In the genomic region with DNA sequence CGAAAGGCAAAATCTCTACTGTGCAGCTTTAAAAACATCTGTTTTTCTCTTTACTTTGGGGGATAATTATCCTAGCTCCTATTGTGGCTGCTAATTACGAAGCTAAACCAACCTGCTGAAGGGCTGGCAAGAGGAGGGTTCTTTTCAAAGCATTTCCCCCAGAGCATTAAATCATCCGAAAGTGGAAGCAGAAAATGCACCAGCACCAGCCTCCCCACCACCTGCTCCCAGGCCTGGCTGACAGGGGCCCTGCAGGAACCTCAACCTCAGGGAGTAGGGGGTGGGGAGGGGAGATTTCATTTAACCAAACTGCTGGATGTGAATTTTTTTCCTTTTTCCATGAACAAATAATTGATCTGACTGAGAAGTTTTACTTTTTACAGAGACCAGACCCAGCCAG, we compare ENCODE assay signal across 14 cellular contexts. TPM values are rescaled to one million over a fixed set of nuclear protein-coding genes. Genes with fewer than 3 reads are reported as not detected.
A peak's percentile ranks its signal among the peaks of the same experiment; 100 is the strongest.
DNase-seq lines count a peak whose midpoint lies in the region; ATAC-seq, FAIRE-seq and TF ChIP-seq lines count a peak whose summit lies in the region.
"Had no signal": no experiment of that assay in that cellular context is flagged by ENCODE, and none has a peak within 500 bp of the region (broad histone marks: within the 10 kb centered on the region; RNA-seq: fewer than 3 reads in every experiment).

No MANE protein-coding gene starts in this region.

- no peak overlapping the region for H3K9ac ChIP-seq in kidney (ENCODE audit: low read length in 2 of 2)

- TF ChIP-seq CTCF in kidney (IDR thresholded peaks at IDR 0.05; ENCODE audit: borderline replicate concordance, extremely low read depth, insufficient read depth) (no peak), prostate gland (IDR thresholded peaks at IDR 0.05) (no peak)

- H3K27me3 ChIP-seq in prostate gland (replicated peaks; ENCODE audit: insufficient read depth), result no peaks in the 10 kb centered on the region
- H3K27me3 ChIP-seq: gastrocnemius medialis, left lung had no signal

- intact Hi-C loops in kidney (cut with DNase I), result no loop called here
- intact Hi-C loops in prostate gland (cut with DNase I), result no loop called here

- no peak for TF ChIP-seq POLR2A in prostate gland (IDR thresholded peaks at IDR 0.05)

- FAIRE-seq in kidney (lab: Jason Lieb, UNC) (no peak), RCC 7860 (lab: Jason Lieb, UNC) (no peak)

- H3K27ac ChIP-seq in kidney (ENCODE audit: low read depth in 2 of 2, low read length in 2 of 2) (no peak overlapping the region), prostate gland (no peak overlapping the region)
- H3K27ac ChIP-seq: HL-60, left lung had no signal

- H3K36me3 ChIP-seq in kidney (ENCODE audit: control insufficient read depth in 1 of 2, insufficient read depth in 2 of 2, low read length in 2 of 2) (no peaks in the 10 kb centered on the region), prostate gland (no peaks in the 10 kb centered on the region)
- H3K36me3 ChIP-seq: gastrocnemius medialis, left lung had no signal

- DNase-seq in DMS153 (lab: John Stamatoyannopoulos, UW), result peak; percentile 84
- peak; percentile 77 for DNase-seq in NAMALWA (ENCODE audit: low spot score)
- DNase-seq in NCI-H524 treated with DMSO at 0.1 percent for 48 hours (lab: John Stamatoyannopoulos, UW), result peak; percentile 1
- DNase-seq in kidney, result peak; percentile 43
- DNase-seq in RCC 7860 (ENCODE audit: low spot score), result no peak
- DNase-seq in LoVo (ENCODE audit: low spot score), result no peak
- DNase-seq in prostate gland (ENCODE audit: low spot score), result no peak
- DNase-seq: AML-193, NCI-H1930, SW 1271 had no signal

- H3K4me3 ChIP-seq in kidney (ENCODE audit: low read length in 2 of 2) (no peak overlapping the region), prostate gland (no peak overlapping the region)
- H3K4me3 ChIP-seq: gastrocnemius medialis, left lung had no signal

- peaks cover 4 to 18% of the 10 kb centered on the region in 2 donors for H3K4me1 ChIP-seq in kidney (ENCODE audit: control insufficient read depth in 1 of 2, insufficient read depth in 1 of 2, low read depth in 1 of 2, low read length in 2 of 2)
- peaks cover 4% of the 10 kb centered on the region for H3K4me1 ChIP-seq in prostate gland (replicated peaks)

- H3K9me3 ChIP-seq in kidney (ENCODE audit: control insufficient read depth in 1 of 2, low read length in 2 of 2), result no peaks in the 10 kb centered on the region
- no peaks in the 10 kb centered on the region for H3K9me3 ChIP-seq in prostate gland
- H3K9me3 ChIP-seq: gastrocnemius medialis, left lung had no signal

- 64% methylated on average over 3 of the region's 3 CpGs for WGBS in prostate gland

- ATAC-seq in GM21529 (IDR thresholded peaks at IDR 0.05; ENCODE audit: unreplicated experiment), result no peak
- ATAC-seq: gastrocnemius medialis, left lung had no signal

RNA-seq across cellular contexts. Expression of gene CHST15, which starts 56.3 kb away (rescaled TPM):
- total RNA-seq in kidney (39.7 TPM), prostate gland (10 to 100 TPM; 13.9 to 26.0 TPM)
- polyA plus RNA-seq in kidney (ENCODE audit: insufficient read depth, low read depth, low replicate concordance), result 2.8 TPM

Comparison
In these comparisons a context has a peak if more than half of its experiments do, and no peak if none do; other contexts are left out.
1. DNase-seq: peak in DMS153 (single experiment), NAMALWA (single experiment), NCI-H524 treated with DMSO at 0.1 percent for 48 hours (single experiment) and kidney (single experiment); none in RCC 7860 (single experiment), LoVo (single experiment) and prostate gland (single experiment).